In genomic region chr1:170804419-170804818, GRCh38 we compare ENCODE assay signal across 30 cellular contexts.
"Had no signal": no experiment of that assay in that cellular context is flagged by ENCODE, and none has a peak within 500 bp of the region (broad histone marks: within the 10 kb centered on the region; RNA-seq: fewer than 3 reads in every experiment).

No MANE protein-coding gene starts in this region.

- H3K27me3 ChIP-seq: brain microvascular endothelial cell, dorsolateral prefrontal cortex had no signal

- H3K4me1 Mint-ChIP-seq: activated CD4-positive, alpha-beta memory T cell treated with anti-CD3 and anti-CD28 coated beads, Interleukin-2, amount 10 ng/mL, durations not matched to agents 7 days and 5 days; activated CD4-positive, alpha-beta T cell treated with anti-CD3 and anti-CD28 coated beads, Interleukin-2, amount 10 ng/mL, durations not matched to agents 7 days and 5 days; activated T-helper 17 cell treated with anti-CD3 and anti-CD28 coated beads, Interleukin-2, amount 50 U/mL, for 72 hours; central memory CD8-positive, alpha-beta T cell; endodermal cell had no signal

- H3K27ac Mint-ChIP-seq: activated CD4-positive, alpha-beta memory T cell treated with anti-CD3 and anti-CD28 coated beads, Interleukin-2, amount 10 ng/mL, durations not matched to agents 7 days and 5 days; activated CD4-positive, alpha-beta T cell treated with anti-CD3 and anti-CD28 coated beads, Interleukin-2, amount 10 ng/mL, durations not matched to agents 7 days and 5 days; activated naive CD8-positive, alpha-beta T cell; activated T-cell treated with anti-CD3 and anti-CD28 coated beads, Interleukin-2, amount 50 U/mL, for 24 hours; activated T-helper 17 cell treated with anti-CD3 and anti-CD28 coated beads, Interleukin-2, amount 50 U/mL, for 72 hours; dendritic cell treated with granulocyte-macrophage colony-stimulating factor and Interleukin-4, amounts not matched to agents 40 ng/mL and 50 ng/mL, for 4 days; endodermal cell; WTC11 had no signal

- H3K9me3 Mint-ChIP-seq: activated CD4-positive, alpha-beta memory T cell treated with anti-CD3 and anti-CD28 coated beads, Interleukin-2, amount 10 ng/mL, durations not matched to agents 7 days and 5 days; activated CD4-positive, alpha-beta T cell treated with anti-CD3 and anti-CD28 coated beads, Interleukin-2, amount 10 ng/mL, durations not matched to agents 7 days and 5 days; activated T-cell treated with anti-CD3 and anti-CD28 coated beads, Interleukin-2, amount 50 U/mL, for 24 hours; activated T-helper 17 cell treated with anti-CD3 and anti-CD28 coated beads, Interleukin-2, amount 50 U/mL, for 72 hours; central memory CD8-positive, alpha-beta T cell; dendritic cell treated with granulocyte-macrophage colony-stimulating factor and Interleukin-4, amounts not matched to agents 40 ng/mL and 50 ng/mL, for 4 days; endodermal cell; WTC11 had no signal

- ATAC-seq: activated T-helper 17 cell treated with anti-CD3 and anti-CD28 coated beads, Interleukin-2, amount 50 U/mL, for 72 hours; esophagus mucosa; WTC11 had no signal

- H3K4me3 Mint-ChIP-seq: activated CD4-positive, alpha-beta memory T cell treated with anti-CD3 and anti-CD28 coated beads, Interleukin-2, amount 10 ng/mL, durations not matched to agents 7 days and 5 days; activated CD4-positive, alpha-beta T cell treated with anti-CD3 and anti-CD28 coated beads, Interleukin-2, amount 10 ng/mL, durations not matched to agents 7 days and 5 days; activated naive CD8-positive, alpha-beta T cell; activated T-cell treated with anti-CD3 and anti-CD28 coated beads, Interleukin-2, amount 50 U/mL, for 24 hours; activated T-helper 17 cell treated with anti-CD3 and anti-CD28 coated beads, Interleukin-2, amount 50 U/mL, for 72 hours; central memory CD8-positive, alpha-beta T cell; dendritic cell treated with granulocyte-macrophage colony-stimulating factor and Interleukin-4, amounts not matched to agents 40 ng/mL and 50 ng/mL, for 4 days; endodermal cell; WTC11 had no signal

- H3K4me3 ChIP-seq: coronary artery, dorsolateral prefrontal cortex had no signal

- H3K27me3 Mint-ChIP-seq: activated CD4-positive, alpha-beta T cell treated with anti-CD3 and anti-CD28 coated beads, Interleukin-2, amount 10 ng/mL, durations not matched to agents 7 days and 5 days; dendritic cell treated with granulocyte-macrophage colony-stimulating factor and Interleukin-4, amounts not matched to agents 40 ng/mL and 50 ng/mL, for 4 days had no signal

- DNase-seq: activated CD4-positive, alpha-beta memory T cell treated with anti-CD3 and anti-CD28 coated beads, Interleukin-2, amount 10 ng/mL, durations not matched to agents 7 days and 5 days; activated CD4-positive, alpha-beta T cell treated with anti-CD3 and anti-CD28 coated beads for 1 hour; activated CD4-positive, alpha-beta T cell treated with anti-CD3 and anti-CD28 coated beads for 4 hours; activated CD4-positive, alpha-beta T cell treated with anti-CD3 and anti-CD28 coated beads, Interleukin-2, amount 10 ng/mL, durations not matched to agents 7 days and 5 days; activated CD4-positive, alpha-beta T cell treated with anti-CD3 and anti-CD28 coated beads, Interleukin-2, amount 50 U/mL, for 4 hours; activated CD8-positive, alpha-beta memory T cell treated with anti-CD3 and anti-CD28 coated beads, Interleukin-2, amount 50 U/mL, for 48 hours; activated effector memory CD4-positive, alpha-beta T cell treated with Interleukin-2 at 50 U/mL for 16 hours; activated gamma-delta T cell treated with Interleukin-2 at 50 U/mL for 16 hours; activated naive CD4-positive, alpha-beta T cell treated with anti-CD3 and anti-CD28 coated beads, Interleukin-2, amount 50 U/mL, for 16 hours; activated naive CD4-positive, alpha-beta T cell treated with Interleukin-2 at 50 U/mL for 16 hours; activated T-cell treated with anti-CD3 and anti-CD28 coated beads for 4 hours; activated T-cell treated with anti-CD3 and anti-CD28 coated beads, Interleukin-2, amount 50 U/mL, for 24 hours; amniotic stem cell; anterior cingulate cortex; brain microvascular endothelial cell; dorsolateral prefrontal cortex; effector memory CD4-positive, alpha-beta T cell; endodermal cell; head of caudate nucleus; T-helper 2 cell had no signal

- H3K36me3 Mint-ChIP-seq: activated naive CD8-positive, alpha-beta T cell; WTC11 had no signal

- FAIRE-seq: bronchial epithelial cell, frontal cortex, TTC549 had no signal

- H3K36me3 ChIP-seq: brain microvascular endothelial cell had no signal
